ENCODE assay signal across 22 cellular contexts in the genomic region with DNA sequence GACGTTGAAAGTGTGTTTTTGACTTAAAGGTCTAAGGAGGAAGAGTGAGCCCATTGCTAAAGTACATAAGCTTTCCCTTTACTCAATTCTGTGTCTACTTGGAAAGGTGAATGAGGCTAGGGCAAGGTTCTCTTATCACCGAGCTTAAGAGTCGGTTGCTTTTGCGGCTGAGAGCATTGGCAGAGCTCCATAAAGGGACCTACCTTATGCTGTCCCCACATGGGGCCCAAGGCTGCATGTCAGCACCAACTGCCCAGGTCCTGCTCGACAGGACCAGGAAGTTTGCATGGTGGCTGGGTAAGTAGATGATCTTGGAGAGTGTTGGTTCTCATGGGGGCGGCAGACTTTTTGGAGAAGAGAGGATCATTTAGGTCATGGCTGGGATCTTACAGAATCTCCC.
DNase-seq lines count a peak whose midpoint lies in the region; ATAC-seq, FAIRE-seq and TF ChIP-seq lines count a peak whose summit lies in the region.
"Had no signal": no experiment of that assay in that cellular context is flagged by ENCODE, and none has a peak within 500 bp of the region (broad histone marks: within the 10 kb centered on the region; RNA-seq: fewer than 3 reads in every experiment).

No MANE protein-coding gene starts in this region.

- H3K27me3 ChIP-seq in liver (ENCODE audit: control insufficient read depth in 4 of 4, insufficient read depth in 4 of 4, low read length in 3 of 4) (no peaks in the 10 kb centered on the region), HepG2 (ENCODE audit: control insufficient read depth in 1 of 2, insufficient read depth in 2 of 2, low read length in 2 of 2) (no peaks in the 10 kb centered on the region), hepatocyte (no peaks in the 10 kb centered on the region), skeletal muscle tissue (ENCODE audit: control insufficient read depth in 3 of 3, insufficient read depth in 3 of 3, low read length in 3 of 3) (no peaks in the 10 kb centered on the region), vagina (no peaks in the 10 kb centered on the region), PC-3 (ENCODE audit: low read length) (peaks cover 90% of the 10 kb centered on the region)

- in situ Hi-C loops in HepG2 (cut with HindIII; ENCODE audit: extremely low pct_ligation_motif_present, low pct_unique_long_range_greater_than_20kb) = no loop called here

- CTCF ChIA-PET in HepG2 (lab: Yijun Ruan, JAX; ENCODE audit: low intra/inter-chr PET ratio, low total read pairs) = no interaction called here
- CTCF ChIA-PET in PC-3 (lab: Charles Lee) = no interaction called here

- POLR2A ChIA-PET in HepG2 (lab: Yijun Ruan, JAX) (no interaction called here), PC-3 (lab: Charles Lee; ENCODE audit: unreplicated experiment) (no interaction called here)

- WGBS in liver = 63% methylated on average over 6 of the region's 6 CpGs
- WGBS in HepG2 (ENCODE audit: low lambda C conversion rate) = 41% methylated on average over 5 of the region's 6 CpGs
- 83% methylated on average over 6 of the region's 6 CpGs for WGBS in hepatocyte (ENCODE audit: low lambda C conversion rate, missing lambda C conversion rate)

- no peak overlapping the region for H3K4me2 ChIP-seq in HepG2 (ENCODE audit: low read depth, low read length)
- H3K4me2 ChIP-seq in hepatocyte = peak overlapping the region; percentile 11
- no peak overlapping the region for H3K4me2 ChIP-seq in PC-3 (ENCODE audit: low read length)
- H3K4me2 ChIP-seq: A549 had no signal

- no peaks in the 10 kb centered on the region for H3F3A ChIP-seq in PC-3 (ENCODE audit: low read length, unreplicated experiment)

- H3K9me2 ChIP-seq in hepatocyte (replicated peaks; ENCODE audit: insufficient read depth) = no peaks in the 10 kb centered on the region
- H3K9me2 ChIP-seq in PC-3 (replicated peaks; ENCODE audit: low read length) = no peaks in the 10 kb centered on the region

- TF ChIP-seq RAD21 in liver (IDR thresholded peaks at IDR 0.05) = no peak
- TF ChIP-seq RAD21 in HepG2 (CRISPR knock-in tag; IDR thresholded peaks at IDR 0.05) = no peak

- FAIRE-seq in HepG2 (lab: Jason Lieb, UNC) = no peak
- FAIRE-seq: A549, islet of Langerhans had no signal

- no peak overlapping the region for H3K9ac ChIP-seq in liver (ENCODE audit: low read depth in 1 of 2, low read length in 2 of 2)
- no peak overlapping the region for H3K9ac ChIP-seq in HepG2 (ENCODE audit: insufficient read depth, low read depth, low read length)
- H3K9ac ChIP-seq in skeletal muscle tissue (ENCODE audit: low read depth in 1 of 3, low read length in 3 of 3) = no peak overlapping the region
- H3K9ac ChIP-seq in PC-3 (ENCODE audit: low read length) = no peak overlapping the region

- H2AFZ ChIP-seq in HepG2 (ENCODE audit: low read length) (no peak overlapping the region), hepatocyte (no peak overlapping the region), PC-3 (ENCODE audit: low read length) (no peak overlapping the region)

- H3K9me3 ChIP-seq in liver (ENCODE audit: control insufficient read depth in 4 of 4, low read length in 3 of 4) (no peaks in the 10 kb centered on the region), HepG2 (ENCODE audit: low read length) (no peaks in the 10 kb centered on the region), hepatocyte (ENCODE audit: low read depth) (no peaks in the 10 kb centered on the region), skeletal muscle tissue (ENCODE audit: control insufficient read depth in 3 of 3, low read length in 3 of 3) (no peaks in the 10 kb centered on the region), vagina (no peaks in the 10 kb centered on the region), PC-3 (ENCODE audit: low read length) (no peaks in the 10 kb centered on the region)
- H3K9me3 ChIP-seq: A549 had no signal

- no TSS peak for BruUV-seq in HepG2 (replicated peaks; lab: Mats Ljungman, UMichigan)
- no TSS peak for BruUV-seq in PC-3 (replicated peaks; lab: Mats Ljungman, UMichigan)

- intact Hi-C loops in HepG2 (cut with micrococcal nuclease; ENCODE audit: unreplicated experiment) (no loop called here), vagina (cut with DNase I) (no loop called here), PC-3 (cut with micrococcal nuclease) (no loop called here)

- ATAC-seq in HepG2 (no peak), PC-3 (no peak), GM18502 (IDR thresholded peaks at IDR 0.05; ENCODE audit: poor library complexity, unreplicated experiment) (no peak)
- ATAC-seq: A549; activated CD4-positive, alpha-beta T cell treated with anti-CD3 and anti-CD28 coated beads for 36 hours; activated CD8-positive, alpha-beta memory T cell treated with anti-CD3 and anti-CD28 coated beads, Interleukin-2, amount 10 ng/mL, durations not matched to agents 7 days and 5 days; SK-N-SH treated with all-trans-retinoic acid at 6 μM for 48 hours; stimulated activated memory B cell treated with anti-CD40 and anti-IgM and Interleukin-4, amounts not matched to agents 10 μg/mL and 1 μg/mL and 100 μg/mL, for 72 hours had no signal

- H3K4me1 ChIP-seq in liver (ENCODE audit: control insufficient read depth in 4 of 4, insufficient read depth in 4 of 4, low read length in 3 of 4) (peaks cover 39 to 90% (median 71%) of the 10 kb centered on the region in 4 donors), HepG2 (ENCODE audit: insufficient read depth, low read length) (0 out of 2 replicates have a peak, but pooled peaks cover 8% of the 10 kb centered on the region), hepatocyte (ENCODE audit: insufficient read depth) (peaks cover 53% of the 10 kb centered on the region), skeletal muscle tissue (ENCODE audit: control insufficient read depth in 3 of 3, insufficient read depth in 3 of 3, low read length in 3 of 3) (peaks cover 67 to 98% (median 95%) of the 10 kb centered on the region in 3 donors), vagina (peaks cover 100% of the 10 kb centered on the region), PC-3 (ENCODE audit: insufficient read depth, low read length) (no peaks in the 10 kb centered on the region)
- H3K4me1 ChIP-seq: A549 had no signal

- no peaks in the 10 kb centered on the region for H3K79me2 ChIP-seq in HepG2 (ENCODE audit: insufficient read depth, low read length)
- peaks cover 43% of the 10 kb centered on the region for H3K79me2 ChIP-seq in hepatocyte
- no peaks in the 10 kb centered on the region for H3K79me2 ChIP-seq in PC-3 (ENCODE audit: low read length)

- TF ChIP-seq EP300 in HepG2 (IDR thresholded peaks at IDR 0.05; ENCODE audit: low read depth in 2 of 2, low read length in 2 of 2) = no peak
- TF ChIP-seq EP300 in HepG2 (CRISPR knock-in tag; IDR thresholded peaks at IDR 0.05; ENCODE audit: borderline replicate concordance) = no peak

- TF ChIP-seq CTCF in liver (IDR thresholded peaks at IDR 0.05; ENCODE audit: low read depth, low read length, missing input control) (no peak), HepG2 (CRISPR knock-in tag; IDR thresholded peaks at IDR 0.05) (no peak), hepatocyte (IDR thresholded peaks at IDR 0.05; ENCODE audit: poor library complexity) (no peak), vagina (IDR thresholded peaks at IDR 0.05) (no peak), PC-3 (conservative IDR thresholded peaks at IDR 0.05; ENCODE audit: low read depth, low read length) (no peak)

- no peak for TF ChIP-seq POLR2A in HepG2 (IDR thresholded peaks at IDR 0.05; ENCODE audit: insufficient read depth in 1 of 2, low read depth in 2 of 2, low read length in 2 of 2)
- TF ChIP-seq POLR2A in vagina (IDR thresholded peaks at IDR 0.05) = no peak

- H3K36me3 ChIP-seq in liver (ENCODE audit: control insufficient read depth in 4 of 4, insufficient read depth in 3 of 4, low read depth in 1 of 4, low read length in 3 of 4) (peaks cover 0 to 4% (median 1%) of the 10 kb centered on the region in 4 donors), HepG2 (replicated peaks in 1 of 2; ENCODE audit: control insufficient read depth in 1 of 2, insufficient read depth in 2 of 2, low read length in 2 of 2) (no peaks in the 10 kb centered on the region), hepatocyte (replicated peaks; ENCODE audit: insufficient read depth, low read depth) (no peaks in the 10 kb centered on the region), skeletal muscle tissue (ENCODE audit: control insufficient read depth in 3 of 3, insufficient read depth in 3 of 3, low read length in 3 of 3) (no peaks in the 10 kb centered on the region), vagina (no peaks in the 10 kb centered on the region), PC-3 (ENCODE audit: low read depth, low read length) (no peaks in the 10 kb centered on the region)

- H3K27ac ChIP-seq in liver (ENCODE audit: low read depth in 1 of 2, low read length in 2 of 2) = peak overlapping the region; percentile 15 to 48
- H3K27ac ChIP-seq in HepG2 (ENCODE audit: extremely low read length, insufficient read depth, low read length) = no peak overlapping the region
- H3K27ac ChIP-seq in hepatocyte = peak overlapping the region; percentile 81
- peak overlapping the region; percentile 14 for H3K27ac ChIP-seq in skeletal muscle tissue (ENCODE audit: low read depth, low read length)
- peak overlapping the region; percentile 95 for H3K27ac ChIP-seq in vagina
- H3K27ac ChIP-seq in PC-3 (ENCODE audit: low read length) = no peak overlapping the region
- H3K27ac ChIP-seq: A549 had no signal

- no peak overlapping the region for H3K4me3 ChIP-seq in liver (ENCODE audit: low read depth in 1 of 3, low read length in 3 of 3)
- no peak overlapping the region for H3K4me3 ChIP-seq in HepG2 (replicated peaks in 1 of 3; ENCODE audit: insufficient read depth in 1 of 3, low read depth in 2 of 3, low read length in 3 of 3)
- no peak overlapping the region for H3K4me3 ChIP-seq in hepatocyte
- H3K4me3 ChIP-seq in skeletal muscle tissue (ENCODE audit: low read length in 3 of 3) = no peak overlapping the region
- no peak overlapping the region for H3K4me3 ChIP-seq in vagina
- no peak overlapping the region for H3K4me3 ChIP-seq in PC-3 (ENCODE audit: low read length)
- H3K4me3 ChIP-seq: A549 had no signal

- H4K20me1 ChIP-seq in HepG2 (ENCODE audit: insufficient read depth, low read length) = no peaks in the 10 kb centered on the region
- H4K20me1 ChIP-seq in hepatocyte (ENCODE audit: insufficient read depth, poor library complexity, severe bottlenecking) = no peaks in the 10 kb centered on the region
- no peaks in the 10 kb centered on the region for H4K20me1 ChIP-seq in PC-3 (ENCODE audit: low read length)

- DNase-seq in HepG2 (ENCODE audit: low spot score) (no peak), hepatocyte (ENCODE audit: low spot score) (no peak), vagina (ENCODE audit: extremely low spot score in 2 of 2) (no peak), PC-3 (no peak), GM03348 (ENCODE audit: low spot score) (no peak)
- DNase-seq: activated CD4-positive, alpha-beta T cell treated with anti-CD3 and anti-CD28 coated beads for 36 hours; activated CD8-positive, alpha-beta memory T cell treated with anti-CD3 and anti-CD28 coated beads, Interleukin-2, amount 10 ng/mL, durations not matched to agents 7 days and 5 days; cerebellar nuclear complex; GDM1; GOT3; KG1; MV-4-11; NCI-H2081; NCI-H446; stimulated activated CD4-positive, alpha-beta T cell treated with anti-CD3 and anti-CD28 coated beads, Interleukin-15, amount 100 ng/mL, for 24 hours had no signal

TF ChIP-seq in HepG2, 621 proteins besides CTCF, POLR2A, EP300 and RAD21 (continues in another document):
- TF ChIP-seq ZFP36 (IDR thresholded peaks at IDR 0.05; ENCODE audit: borderline replicate concordance, low read depth, low read length, partially characterized antibody) = no peak
- TF ChIP-seq ZNF790 (CRISPR knock-in tag; IDR thresholded peaks at IDR 0.05; ENCODE audit: borderline replicate concordance) = no peak

Comparison
In these comparisons a context has a peak if more than half of its experiments do, and no peak if none do; other contexts are left out.
1. H3K27ac ChIP-seq: peak in liver (2 of 2), hepatocyte (single experiment), skeletal muscle tissue (single experiment) and vagina (single experiment); none in HepG2 (single experiment) and PC-3 (single experiment).